Comparison of ENCODE assay signal across 11 cellular contexts in genomic region chr7:111438369-111439289, GRCh38.
DNase-seq lines count a peak whose midpoint lies in the region; ATAC-seq, FAIRE-seq and TF ChIP-seq lines count a peak whose summit lies in the region.
"Had no signal": no experiment of that assay in that cellular context is flagged by ENCODE, and none has a peak within 500 bp of the region (broad histone marks: within the 10 kb centered on the region; RNA-seq: fewer than 3 reads in every experiment).

No MANE protein-coding gene starts in this region.

- intact Hi-C loops in activated CD4-positive, alpha-beta T cell treated with anti-CD3 and anti-CD28 coated beads, Interleukin-2, amount 10 ng/mL, durations not matched to agents 24 days and 14 days (cut with micrococcal nuclease) = no loop called here

- peaks cover 16% of the 10 kb centered on the region for H3K9me3 Mint-ChIP-seq in activated CD4-positive, alpha-beta T cell treated with anti-CD3 and anti-CD28 coated beads, Interleukin-2, amount 10 ng/mL, durations not matched to agents 24 days and 14 days

- no peak for TF ChIP-seq CTCF in omental fat pad (IDR thresholded peaks at IDR 0.05)

- H3K36me3 Mint-ChIP-seq in activated CD4-positive, alpha-beta T cell treated with anti-CD3 and anti-CD28 coated beads, Interleukin-2, amount 10 ng/mL, durations not matched to agents 24 days and 14 days (ENCODE audit: low read depth) = no peaks in the 10 kb centered on the region

- no peak overlapping the region for H3K4me3 Mint-ChIP-seq in activated CD4-positive, alpha-beta T cell treated with anti-CD3 and anti-CD28 coated beads, Interleukin-2, amount 10 ng/mL, durations not matched to agents 24 days and 14 days

- H3K4me1 Mint-ChIP-seq in activated CD4-positive, alpha-beta T cell treated with anti-CD3 and anti-CD28 coated beads, Interleukin-2, amount 10 ng/mL, durations not matched to agents 24 days and 14 days = no peaks in the 10 kb centered on the region

- peak; percentile 75 for ATAC-seq in omental fat pad (ENCODE audit: low FRiP score)
- ATAC-seq in HG02678 (IDR thresholded peaks at IDR 0.05; ENCODE audit: unreplicated experiment) = no peak

- no peak for FAIRE-seq in RCC 7860 (lab: Jason Lieb, UNC)

- DNase-seq in EL (peak; percentile 70), RCC 7860 (ENCODE audit: low spot score) (peak; percentile 37), fibroblast of gingiva (ENCODE audit: low read depth) (peak; percentile 60), omental fat pad (ENCODE audit: low spot score) (no peak)
- DNase-seq in activated CD4-positive, alpha-beta T cell treated with anti-CD3 and anti-CD28 coated beads, Interleukin-2, amount 50 U/mL, for 48 hours = no peak
- no peak for DNase-seq in activated CD4-positive, CD25-positive, alpha-beta regulatory T cell treated with anti-CD3 and anti-CD28 coated beads, Interleukin-2, amount 50 U/mL, for 72 hours
- no peak for DNase-seq in activated CD4-positive, alpha-beta T cell treated with anti-CD3 and anti-CD28 coated beads, Interleukin-2, amount 10 ng/mL, durations not matched to agents 24 days and 14 days
- DNase-seq: activated T-cell treated with anti-CD3 and anti-CD28 coated beads, Interleukin-2, amount 50 U/mL, for 48 hours; NCI-H1092 treated with DMSO at 0.1 percent for 48 hours; ovary had no signal

- H3K27me3 Mint-ChIP-seq in activated CD4-positive, alpha-beta T cell treated with anti-CD3 and anti-CD28 coated beads, Interleukin-2, amount 10 ng/mL, durations not matched to agents 24 days and 14 days = no peaks in the 10 kb centered on the region

- H3K27ac Mint-ChIP-seq in activated CD4-positive, alpha-beta T cell treated with anti-CD3 and anti-CD28 coated beads, Interleukin-2, amount 10 ng/mL, durations not matched to agents 24 days and 14 days = no peak overlapping the region

Comparison
In these comparisons a context has a peak if more than half of its experiments do, and no peak if none do; other contexts are left out.
1. DNase-seq: peak in EL (single experiment), RCC 7860 (single experiment) and fibroblast of gingiva (single experiment); none in omental fat pad (single experiment), activated CD4-positive, alpha-beta T cell treated with anti-CD3 and anti-CD28 coated beads, Interleukin-2, amount 50 U/mL, for 48 hours (0 of 2), activated CD4-positive, CD25-positive, alpha-beta regulatory T cell treated with anti-CD3 and anti-CD28 coated beads, Interleukin-2, amount 50 U/mL, for 72 hours (single experiment) and activated CD4-positive, alpha-beta T cell treated with anti-CD3 and anti-CD28 coated beads, Interleukin-2, amount 10 ng/mL, durations not matched to agents 24 days and 14 days (single experiment).